In genomic region chr10:48511066-48511854, GRCh38 we compare ENCODE assay signal across 12 cellular contexts.
"Had no signal": no experiment of that assay in that cellular context is flagged by ENCODE, and none has a peak within 500 bp of the region (broad histone marks: within the 10 kb centered on the region; RNA-seq: fewer than 3 reads in every experiment).

No MANE protein-coding gene starts in this region.

- H3K4me1 Mint-ChIP-seq: activated naive CD4-positive, alpha-beta T cell treated with anti-CD3 and anti-CD28 coated beads, Interleukin-2, amount 10 ng/mL, durations not matched to agents 7 days and 5 days had no signal

- H3K4me1 ChIP-seq: ascending aorta, breast epithelium, pancreas had no signal

- H3K4me3 ChIP-seq: ascending aorta, breast epithelium, esophagus muscularis mucosa, pancreas, thoracic aorta had no signal

- H3K27me3 ChIP-seq: ascending aorta, breast epithelium, esophagus muscularis mucosa had no signal

- H3K9me3 ChIP-seq: pancreas had no signal

- H3K4me3 Mint-ChIP-seq: activated naive CD4-positive, alpha-beta T cell treated with anti-CD3 and anti-CD28 coated beads, Interleukin-2, amount 10 ng/mL, durations not matched to agents 7 days and 5 days; activated T-cell treated with anti-CD3 and anti-CD28 coated beads, Interleukin-2, amount 50 U/mL, for 24 hours had no signal

- H3K27ac Mint-ChIP-seq: activated naive CD4-positive, alpha-beta T cell treated with anti-CD3 and anti-CD28 coated beads, Interleukin-2, amount 10 ng/mL, durations not matched to agents 7 days and 5 days; activated T-cell treated with anti-CD3 and anti-CD28 coated beads, Interleukin-2, amount 50 U/mL, for 24 hours had no signal

- DNase-seq: activated CD4-positive, alpha-beta T cell treated with anti-CD3 and anti-CD28 coated beads for 1 hour; activated CD4-positive, alpha-beta T cell treated with anti-CD3 and anti-CD28 coated beads, Interleukin-2, amount 50 U/mL, for 4 hours; activated naive CD4-positive, alpha-beta T cell treated with anti-CD3 and anti-CD28 coated beads, Interleukin-2, amount 10 ng/mL, durations not matched to agents 7 days and 5 days; activated T-cell treated with anti-CD3 and anti-CD28 coated beads, Interleukin-2, amount 50 U/mL, for 24 hours; pancreas; stimulated activated CD4-positive, alpha-beta T cell treated with anti-CD3 and anti-CD28 coated beads, Interleukin-15, amount 100 ng/mL, for 24 hours; T-helper 1 cell; T1000 had no signal

- H3K36me3 ChIP-seq: ascending aorta, breast epithelium, esophagus muscularis mucosa, pancreas, thoracic aorta had no signal

- H3K27ac ChIP-seq: ascending aorta, breast epithelium, esophagus muscularis mucosa, pancreas, thoracic aorta had no signal

- H3K36me3 Mint-ChIP-seq: activated naive CD4-positive, alpha-beta T cell treated with anti-CD3 and anti-CD28 coated beads, Interleukin-2, amount 10 ng/mL, durations not matched to agents 7 days and 5 days had no signal
